8 cellular contexts compared by ENCODE assay signal in the genomic region with DNA sequence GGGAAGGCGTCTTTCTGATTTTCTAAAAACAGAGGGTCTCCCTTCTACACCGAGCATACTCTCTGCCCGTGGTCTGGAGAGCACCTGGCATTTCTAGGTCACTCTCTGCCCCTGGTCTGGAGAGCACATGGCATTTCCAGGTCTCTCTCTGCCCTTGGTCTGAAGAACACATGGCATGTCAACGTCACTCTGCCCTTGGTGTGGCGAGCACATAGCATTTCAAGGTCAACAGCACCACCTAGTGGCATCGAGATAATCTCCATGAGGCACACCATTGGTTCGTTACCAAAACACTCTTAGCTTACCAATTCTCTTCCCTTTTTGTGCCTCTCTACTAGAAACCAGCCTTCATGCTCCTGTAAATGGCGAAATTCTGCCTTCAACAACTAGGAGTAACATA.
DNase-seq lines count a peak whose midpoint lies in the region; ATAC-seq and TF ChIP-seq lines count a peak whose summit lies in the region.

No MANE protein-coding gene starts in this region.

- H3K27ac ChIP-seq in caudate nucleus (ENCODE audit: low read depth, low read length) = no peak overlapping the region
- H3K27ac ChIP-seq in mesenchymal stem cell (ENCODE audit: low read length, poor library complexity, severe bottlenecking) = no peak overlapping the region
- no peak overlapping the region for H3K27ac ChIP-seq in ovary

- H3K27me3 ChIP-seq in mesenchymal stem cell (ENCODE audit: control insufficient read depth in 1 of 2, insufficient read depth in 1 of 2, low read length in 2 of 2) = no peaks in the 10 kb centered on the region
- no peaks in the 10 kb centered on the region for H3K27me3 ChIP-seq in ovary

- peaks cover 7% of the 10 kb centered on the region for H3K9me3 ChIP-seq in mesenchymal stem cell (ENCODE audit: control insufficient read depth, low read length)
- H3K9me3 ChIP-seq in ovary = no peaks in the 10 kb centered on the region

- no peak for TF ChIP-seq POLR2A in ovary (IDR thresholded peaks at IDR 0.05)

- H2BK5ac ChIP-seq in mesenchymal stem cell (ENCODE audit: low read depth, low read length, poor library complexity, severe bottlenecking) = no peak overlapping the region

- TF ChIP-seq EP300 in ovary (IDR thresholded peaks at IDR 0.05) = no peak

- H2BK15ac ChIP-seq in mesenchymal stem cell (ENCODE audit: low read depth, poor library complexity, severe bottlenecking) = no peak overlapping the region

- intact Hi-C loops in ovary (cut with DNase I) = no loop called here

- no peak overlapping the region for H3K14ac ChIP-seq in mesenchymal stem cell (ENCODE audit: low read length in 2 of 2)

- no peak overlapping the region for H3K9ac ChIP-seq in mesenchymal stem cell (ENCODE audit: low read length)

- no peak overlapping the region for H4K8ac ChIP-seq in mesenchymal stem cell (ENCODE audit: low read length)

- no peak for TF ChIP-seq CTCF in ovary (IDR thresholded peaks at IDR 0.05)

- H3K4me1 ChIP-seq in mesenchymal stem cell (ENCODE audit: control insufficient read depth, insufficient read depth, low read depth, low read length) (no peaks in the 10 kb centered on the region), ovary (ENCODE audit: insufficient read depth) (no peaks in the 10 kb centered on the region)

- peak; percentile 94 for ATAC-seq in HG02852 (IDR thresholded peaks at IDR 0.05; ENCODE audit: unreplicated experiment)

- no peak overlapping the region for H4K91ac ChIP-seq in mesenchymal stem cell (ENCODE audit: low read length)

- no peaks in the 10 kb centered on the region for H3K36me3 ChIP-seq in mesenchymal stem cell (ENCODE audit: control insufficient read depth in 1 of 2, insufficient read depth in 2 of 2, low read depth in 1 of 2, low read length in 2 of 2)
- H3K36me3 ChIP-seq in ovary = no peaks in the 10 kb centered on the region

- no peak overlapping the region for H3K23ac ChIP-seq in mesenchymal stem cell (ENCODE audit: low read length in 2 of 2)

- no peak overlapping the region for H2AK5ac ChIP-seq in mesenchymal stem cell (ENCODE audit: low read length, severe bottlenecking)

- no peak overlapping the region for H3K4ac ChIP-seq in mesenchymal stem cell (ENCODE audit: low read depth in 1 of 2, low read length in 2 of 2)

- no peak overlapping the region for H3K4me2 ChIP-seq in mesenchymal stem cell (ENCODE audit: low read length, poor library complexity, severe bottlenecking)

- no peak overlapping the region for H2AFZ ChIP-seq in mesenchymal stem cell (ENCODE audit: low read depth, low read length)

- WGBS in mesenchymal stem cell = 70% methylated on average over 8 of the region's 8 CpGs
- 78 to 82% (median 80%) methylated on average over 8 of the region's 8 CpGs for WGBS in ovary, 3 donors

- H2BK12ac ChIP-seq in mesenchymal stem cell (ENCODE audit: low read length in 2 of 2) = no peak overlapping the region

- H2BK120ac ChIP-seq in mesenchymal stem cell (ENCODE audit: low read depth, low read length) = no peak overlapping the region

- no peaks in the 10 kb centered on the region for H3K79me1 ChIP-seq in mesenchymal stem cell (replicated peaks; ENCODE audit: low read length, poor library complexity, severe bottlenecking)

- no peak overlapping the region for H3K4me3 ChIP-seq in mesenchymal stem cell (ENCODE audit: insufficient read depth in 1 of 2, low read depth in 1 of 2, low read length in 2 of 2)
- H3K4me3 ChIP-seq in ovary = no peak overlapping the region

- DNase-seq in stimulated activated CD4-positive, alpha-beta T cell treated with anti-CD3 and anti-CD28 coated beads, Interleukin-1b, Interleukin-23, amount 100 ng/mL, for 48 hours = peak; percentile 12
- no peak for DNase-seq in stimulated activated CD4-positive, alpha-beta T cell treated with anti-CD3 and anti-CD28 coated beads, Interleukin-4, amount 100 ng/mL, for 24 hours
- DNase-seq in NCI-H82 treated with DMSO at 0.1 percent for 48 hours (lab: John Stamatoyannopoulos, UW; ENCODE audit: unreplicated experiment) = peak; percentile 12
- peak in 33 of 61 donors; percentile 0 to 45 (median 10) for DNase-seq in caudate nucleus (lab: John Stamatoyannopoulos, UW)
- DNase-seq in mesenchymal stem cell = peak; percentile 53
- DNase-seq in ovary = no peak
- DNase-seq in activated effector memory CD4-positive, alpha-beta T cell treated with Interleukin-2 at 50 U/mL for 16 hours = no peak

- no peak overlapping the region for H3K18ac ChIP-seq in mesenchymal stem cell (ENCODE audit: low read depth in 1 of 2, low read length in 2 of 2)

Comparison
In these comparisons a context has a peak if more than half of its experiments do, and no peak if none do; other contexts are left out.
1. DNase-seq: peak in stimulated activated CD4-positive, alpha-beta T cell treated with anti-CD3 and anti-CD28 coated beads, Interleukin-1b, Interleukin-23, amount 100 ng/mL, for 48 hours (single experiment), NCI-H82 treated with DMSO at 0.1 percent for 48 hours (single experiment), caudate nucleus (33 of 61) and mesenchymal stem cell (single experiment); none in stimulated activated CD4-positive, alpha-beta T cell treated with anti-CD3 and anti-CD28 coated beads, Interleukin-4, amount 100 ng/mL, for 24 hours (single experiment), ovary (0 of 5) and activated effector memory CD4-positive, alpha-beta T cell treated with Interleukin-2 at 50 U/mL for 16 hours (single experiment).